ENCODE assay signal across 12 cellular contexts in the genomic region with DNA sequence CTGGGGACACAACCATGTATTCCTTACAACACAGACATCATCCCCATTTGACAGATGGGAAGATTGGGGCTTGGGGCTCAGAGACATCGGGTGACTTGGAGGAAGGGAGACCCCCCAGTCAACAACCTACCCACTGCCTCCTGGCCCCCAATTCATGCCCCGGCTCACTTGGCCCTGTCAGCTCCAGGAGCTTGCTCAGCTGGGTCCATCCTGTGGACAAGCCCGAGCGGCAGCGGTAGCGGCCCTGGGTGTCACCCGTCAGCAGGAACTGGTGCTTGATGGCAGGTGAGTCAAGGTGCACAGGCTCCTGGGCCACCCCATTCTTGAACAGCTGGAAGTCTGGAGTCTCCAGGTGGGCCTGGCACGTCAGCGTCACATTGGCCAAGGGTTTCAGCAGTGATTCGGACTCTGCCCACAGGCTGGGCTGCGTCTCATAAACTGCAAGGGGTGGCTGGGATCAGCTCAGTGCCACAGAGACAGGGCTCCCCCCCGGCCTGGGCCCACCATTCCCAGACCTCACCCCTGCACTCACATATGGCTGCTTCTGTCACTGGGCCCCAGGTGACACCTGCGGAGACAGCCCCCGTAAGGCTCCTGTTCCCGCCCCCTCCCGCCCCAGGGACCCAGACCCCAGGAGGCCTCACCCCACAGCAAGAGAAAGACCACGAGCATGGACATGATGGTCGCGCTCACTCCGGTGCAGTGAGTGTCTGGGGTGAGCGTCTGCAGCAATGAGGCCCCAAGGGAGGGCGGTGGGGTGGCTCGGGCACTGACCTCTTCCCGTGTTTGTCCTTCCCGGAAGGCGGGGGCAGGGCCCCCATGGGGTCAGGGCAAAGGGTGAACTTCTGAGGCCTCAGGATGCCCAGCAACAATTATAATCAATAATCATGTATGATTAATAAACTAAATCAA. TPM values are rescaled to one million over a fixed set of nuclear protein-coding genes. Genes with fewer than 3 reads are reported as not detected.
DNase-seq lines count a peak whose midpoint lies in the region; TF ChIP-seq lines count a peak whose summit lies in the region.
"Had no signal": no experiment of that assay in that cellular context is flagged by ENCODE, and none has a peak within 500 bp of the region (broad histone marks: within the 10 kb centered on the region; RNA-seq: fewer than 3 reads in every experiment).

A gene with protein sequence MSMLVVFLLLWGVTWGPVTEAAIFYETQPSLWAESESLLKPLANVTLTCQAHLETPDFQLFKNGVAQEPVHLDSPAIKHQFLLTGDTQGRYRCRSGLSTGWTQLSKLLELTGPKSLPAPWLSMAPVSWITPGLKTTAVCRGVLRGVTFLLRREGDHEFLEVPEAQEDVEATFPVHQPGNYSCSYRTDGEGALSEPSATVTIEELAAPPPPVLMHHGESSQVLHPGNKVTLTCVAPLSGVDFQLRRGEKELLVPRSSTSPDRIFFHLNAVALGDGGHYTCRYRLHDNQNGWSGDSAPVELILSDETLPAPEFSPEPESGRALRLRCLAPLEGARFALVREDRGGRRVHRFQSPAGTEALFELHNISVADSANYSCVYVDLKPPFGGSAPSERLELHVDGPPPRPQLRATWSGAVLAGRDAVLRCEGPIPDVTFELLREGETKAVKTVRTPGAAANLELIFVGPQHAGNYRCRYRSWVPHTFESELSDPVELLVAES (minus strand): TSS at position 733 of the 912 bp plus-strand sequence. CDS start 55 bp downstream, at position 678.

- POLR2A ChIA-PET in activated CD8-positive, alpha-beta memory T cell treated with anti-CD3 and anti-CD28 coated beads for 36 hours (lab: Charles Lee) = interaction anchor here (0.6 kb wide), 1 partner anchor 436 kb away, joined by 4 read pairs; no protein-coding TSS in a partner anchor

- peaks cover 2 to 7% (median 4%) of the 10 kb centered on the region in 3 donors for H3K27me3 Mint-ChIP-seq in immature natural killer cell (ENCODE audit: low read depth in 3 of 3)

- 86 to 90% (median 88%) methylated on average over 20 to 26 of the region's 26 CpGs for WGBS in spleen, 5 donors

- H3K4me3 Mint-ChIP-seq in immature natural killer cell = peak within 1 kb of the TSS in 1 of 5 donors; percentile 44

- no peak within 1 kb of the TSS for H3K27ac Mint-ChIP-seq in immature natural killer cell

- H3K27ac ChIP-seq in SJSA1 (no peak within 1 kb of the TSS), spleen (no peak within 1 kb of the TSS)
- H3K27ac ChIP-seq: ascending aorta, tibial artery had no signal

- H3K4me1 ChIP-seq in SJSA1 (replicated peaks) (peaks cover 12% of the 10 kb centered on the region), spleen (peaks cover 18 to 60% (median 45%) of the 10 kb centered on the region in 6 donors)

- H3K9me3 Mint-ChIP-seq in immature natural killer cell = no peaks in the 10 kb centered on the region

- H3K36me3 ChIP-seq in SJSA1 (peaks cover 19% of the 10 kb centered on the region), spleen (peaks cover 0 to 24% (median 3%) of the 10 kb centered on the region in 6 donors)
- H3K36me3 ChIP-seq: ascending aorta had no signal

- DNase-seq in activated CD8-positive, alpha-beta memory T cell treated with anti-CD3 and anti-CD28 coated beads, Interleukin-2, amount 50 U/mL, for 48 hours = no peak
- no peak for DNase-seq in SJSA1 (ENCODE audit: low read depth in 1 of 2, low spot score in 2 of 2)
- DNase-seq in immature natural killer cell = no peak
- DNase-seq in spleen = no peak
- DNase-seq in GM10266 (ENCODE audit: extremely low spot score) = no peak
- DNase-seq in NCI-H2081 treated with DMSO at 0.1 percent for 48 hours (lab: John Stamatoyannopoulos, UW) = no peak
- DNase-seq in GM19240 (ENCODE audit: insufficient read length, low spot score) = no peak
- DNase-seq: DMS53, KBM-7, tibial artery had no signal

- H3K4me3 ChIP-seq in SJSA1 = no peak within 1 kb of the TSS
- no peak within 1 kb of the TSS for H3K4me3 ChIP-seq in spleen
- H3K4me3 ChIP-seq: ascending aorta, tibial artery had no signal

- no peak for TF ChIP-seq POLR2A in spleen (IDR thresholded peaks at IDR 0.05)

- peaks cover 0 to 5% (median 3%) of the 10 kb centered on the region in 3 donors for H3K36me3 Mint-ChIP-seq in immature natural killer cell

- intact Hi-C loops in spleen (cut with DNase I; ENCODE audit: low total_unique reads) = no loop called here

- CTCF ChIA-PET in activated CD8-positive, alpha-beta memory T cell treated with anti-CD3 and anti-CD28 coated beads for 36 hours (lab: Charles Lee) = no interaction called here

- no peak for TF ChIP-seq CTCF in spleen (IDR thresholded peaks at IDR 0.05 in 8 of 11, conservative IDR thresholded peaks at IDR 0.05 in 3 of 11)
- no peak for TF ChIP-seq CTCF in GM10266 (IDR thresholded peaks at IDR 0.05; ENCODE audit: control insufficient read depth, insufficient read depth, low read depth, missing control alignments)

- peaks cover 7% of the 10 kb centered on the region for H3K9me3 ChIP-seq in SJSA1 (replicated peaks)
- H3K9me3 ChIP-seq in spleen = no peaks in the 10 kb centered on the region
- H3K9me3 ChIP-seq: ascending aorta, tibial artery had no signal

- H3K4me1 Mint-ChIP-seq in immature natural killer cell = peaks cover 8 to 10% of the 10 kb centered on the region in 2 donors

- H3K27me3 ChIP-seq in SJSA1 (replicated peaks) (peaks cover 10% of the 10 kb centered on the region), spleen (replicated peaks in 1 of 7) (peaks cover 0 to 56% (median 12%) of the 10 kb centered on the region in 7 donors)
- H3K27me3 ChIP-seq: ascending aorta had no signal

RNA-seq across cellular contexts. Expression of the gene that starts here (rescaled TPM):
- 10 to 100 TPM; 16.7 to 18.1 TPM for total RNA-seq in activated CD8-positive, alpha-beta memory T cell treated with anti-CD3 and anti-CD28 coated beads for 36 hours
- total RNA-seq in SJSA1 (2014; rRNA removed; shearing (Covaris generic)) = 23.6 and 67.7 TPM in 2 replicates
- polyA plus RNA-seq in immature natural killer cell = 10 to 100 TPM; 14.4 to 33.4 (median 32.4) TPM
- total RNA-seq in spleen = 10 to 100 TPM; 10.8 to 49.9 (median 14.2) TPM
- polyA plus RNA-seq in spleen = 10 to 100 TPM; 39.4 to 76.5 (median 73.8) TPM
